21 cellular contexts compared by ENCODE assay signal in the genomic region with DNA sequence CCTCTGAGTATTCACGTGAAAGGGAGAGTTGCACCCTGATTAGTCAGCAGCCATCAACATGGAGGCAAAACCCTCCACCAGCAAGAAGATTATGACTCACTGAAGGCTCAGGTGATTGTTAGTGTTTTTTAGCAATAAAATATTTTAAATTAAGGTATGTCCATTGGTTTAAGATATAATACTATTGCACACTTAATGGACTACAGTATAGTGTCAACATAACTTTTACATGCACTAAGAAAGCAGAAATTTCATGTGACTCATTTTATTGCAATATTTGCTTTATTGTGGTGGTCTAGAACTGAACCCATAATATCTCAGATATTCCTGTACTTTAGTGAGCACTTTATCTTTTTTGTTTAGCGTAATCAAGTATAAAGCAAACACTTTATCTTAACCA.
DNase-seq lines count a peak whose midpoint lies in the region; ATAC-seq, FAIRE-seq and TF ChIP-seq lines count a peak whose summit lies in the region.
"Had no signal": no experiment of that assay in that cellular context is flagged by ENCODE, and none has a peak within 500 bp of the region (broad histone marks: within the 10 kb centered on the region; RNA-seq: fewer than 3 reads in every experiment).

No MANE protein-coding gene starts in this region.

- H3K4me2 ChIP-seq in PC-3 (ENCODE audit: low read length): peak overlapping the region; percentile 14; the same call in 1 of the 2 replicates
- H3K4me2 ChIP-seq: BLaER1 had no signal

- POLR2A ChIA-PET in PC-3 (lab: Charles Lee; ENCODE audit: unreplicated experiment): no interaction called here

- peak overlapping the region; percentile 36 for H3K27ac ChIP-seq in PC-3 (ENCODE audit: low read length)
- H3K27ac ChIP-seq: BLaER1, C4-2B had no signal

- H3K79me2 ChIP-seq in PC-3 (ENCODE audit: low read length): no peaks in the 10 kb centered on the region

- H3K9ac ChIP-seq in PC-3 (ENCODE audit: low read length): no peak overlapping the region
- H3K9ac ChIP-seq: BLaER1 had no signal

- BruUV-seq in PC-3 (replicated peaks; lab: Mats Ljungman, UMichigan): no TSS peak

- no peaks in the 10 kb centered on the region for H3F3A ChIP-seq in PC-3 (ENCODE audit: low read length, unreplicated experiment)

- no peaks in the 10 kb centered on the region for H3K9me3 ChIP-seq in PC-3 (ENCODE audit: low read length)
- H3K9me3 ChIP-seq: HAP-1 had no signal

- FAIRE-seq in bronchial epithelial cell (lab: Jason Lieb, UNC): no peak
- FAIRE-seq: GM12891, GM18507, H54 had no signal

- DNase-seq in M059J (ENCODE audit: low read depth) (peak; percentile 27), PC-3 (peak; percentile 70), bronchial epithelial cell (ENCODE audit: low read depth) (peak; percentile 7), COLO668 (lab: John Stamatoyannopoulos, UW; ENCODE audit: unreplicated experiment) (no peak), inferior parietal cortex (ENCODE audit: extremely low spot score) (no peak)
- DNase-seq: Calu3; CD4-positive, CD25-positive, alpha-beta regulatory T cell; CD8-positive, alpha-beta memory T cell; COR-L47; DMS53; DMS79 treated with DMSO at 0.1 percent for 48 hours; GF-D8; GOT3; HFFc6 had no signal

- H2AFZ ChIP-seq in PC-3 (ENCODE audit: low read length): no peak overlapping the region

- H3K4me3 ChIP-seq in PC-3 (ENCODE audit: low read length) (no peak overlapping the region), bronchial epithelial cell (ENCODE audit: low read depth, low read length) (no peak overlapping the region)
- H3K4me3 ChIP-seq: BLaER1, HAP-1 had no signal

- no peaks in the 10 kb centered on the region for H3K27me3 ChIP-seq in PC-3 (ENCODE audit: low read length)
- no peaks in the 10 kb centered on the region for H3K27me3 ChIP-seq in bronchial epithelial cell (ENCODE audit: control insufficient read depth, insufficient read depth, low read length)
- H3K27me3 ChIP-seq: BLaER1 had no signal

- ATAC-seq in PC-3 (peak; percentile 78), HG03095 (IDR thresholded peaks at IDR 0.05; ENCODE audit: unreplicated experiment) (no peak)

- H3K36me3 ChIP-seq in PC-3 (ENCODE audit: low read depth, low read length) (no peaks in the 10 kb centered on the region), bronchial epithelial cell (ENCODE audit: control insufficient read depth, insufficient read depth, low read length) (no peaks in the 10 kb centered on the region)
- H3K36me3 ChIP-seq: BLaER1, HAP-1 had no signal

- CTCF ChIA-PET in PC-3 (lab: Charles Lee): no interaction called here

- H4K20me1 ChIP-seq in PC-3 (ENCODE audit: low read length): no peaks in the 10 kb centered on the region
- H4K20me1 ChIP-seq: BLaER1 had no signal

- H3K9me2 ChIP-seq in PC-3 (replicated peaks; ENCODE audit: low read length): no peaks in the 10 kb centered on the region

- intact Hi-C loops in PC-3 (cut with micrococcal nuclease): no loop called here

- no peak for TF ChIP-seq CTCF in PC-3 (conservative IDR thresholded peaks at IDR 0.05; ENCODE audit: low read depth, low read length)
- no peak for TF ChIP-seq CTCF in bronchial epithelial cell (IDR thresholded peaks at IDR 0.05; ENCODE audit: insufficient read depth, low read length, severe bottlenecking)

- H3K4me1 ChIP-seq in PC-3 (ENCODE audit: insufficient read depth, low read length): peaks cover 26% of the 10 kb centered on the region
- H3K4me1 ChIP-seq: BLaER1, HAP-1 had no signal

Comparison
In these comparisons a context has a peak if more than half of its experiments do, and no peak if none do; other contexts are left out.
1. DNase-seq: peak in M059J (single experiment), PC-3 (single experiment) and bronchial epithelial cell (single experiment); none in COLO668 (single experiment) and inferior parietal cortex (single experiment).